13 cellular contexts compared by ENCODE assay signal in the genomic region with DNA sequence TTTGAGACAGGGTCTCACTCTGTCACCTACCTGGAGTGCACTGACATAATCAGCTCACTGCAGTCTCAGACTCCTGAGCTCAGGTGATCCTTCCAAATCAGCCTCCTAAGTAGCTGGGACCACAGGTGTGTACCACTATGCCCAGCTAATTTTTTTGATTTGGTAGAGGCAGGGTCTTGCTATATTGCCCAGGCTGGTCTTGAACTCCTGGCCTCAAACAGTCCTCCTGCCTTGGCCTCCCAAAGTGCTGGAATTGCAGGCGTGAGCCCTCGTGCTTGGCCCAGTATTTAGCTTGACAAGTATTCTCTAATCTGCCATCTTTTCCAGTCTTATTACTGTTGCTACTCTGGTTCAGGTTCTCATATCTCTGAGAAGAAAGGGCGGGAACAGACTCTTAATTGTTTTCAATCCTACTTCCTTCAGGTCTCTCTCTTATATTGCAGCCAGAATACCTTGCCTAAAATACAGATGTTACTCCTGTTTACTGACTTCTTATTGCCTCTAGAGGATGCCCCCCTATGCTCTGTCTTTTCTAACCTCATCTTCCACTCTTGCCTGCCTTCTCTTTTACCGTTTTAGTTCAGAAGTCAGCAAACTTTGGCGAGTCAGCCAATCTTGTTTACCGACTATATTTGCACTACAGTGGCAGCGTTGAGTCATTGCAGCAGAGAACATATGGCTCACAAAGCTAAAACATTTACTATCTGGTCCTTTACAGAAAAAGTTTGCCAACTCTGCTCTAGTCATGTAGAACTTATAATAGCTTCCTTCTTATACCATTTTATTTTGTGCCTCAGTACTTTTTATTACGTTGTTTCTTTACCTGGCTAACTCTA. TPM values are rescaled to one million over a fixed set of nuclear protein-coding genes. Genes with fewer than 3 reads are reported as not detected.
DNase-seq lines count a peak whose midpoint lies in the region; ATAC-seq and TF ChIP-seq lines count a peak whose summit lies in the region.
"Had no signal": no experiment of that assay in that cellular context is flagged by ENCODE, and none has a peak within 500 bp of the region (broad histone marks: within the 10 kb centered on the region; RNA-seq: fewer than 3 reads in every experiment).

No MANE protein-coding gene starts in this region.

- no peak overlapping the region for H3K4me3 Mint-ChIP-seq in activated CD8-positive, alpha-beta T cell treated with anti-CD3 and anti-CD28 coated beads for 36 hours
- H3K4me3 Mint-ChIP-seq in activated CD8-positive, alpha-beta T cell treated with anti-CD3 and anti-CD28 coated beads, Interleukin-2, amount 10 ng/mL, durations not matched to agents 7 days and 5 days: no peak overlapping the region

- POLR2A ChIA-PET in activated CD8-positive, alpha-beta T cell treated with anti-CD3 and anti-CD28 coated beads for 36 hours (lab: Charles Lee): interaction anchor here (0.6 to 0.9 kb wide), 3 partner anchors 12 to 13 kb away, joined by 3 read pairs; no protein-coding TSS in a partner anchor
- POLR2A ChIA-PET in activated CD8-positive, alpha-beta T cell treated with anti-CD3 and anti-CD28 coated beads, Interleukin-2, amount 10 ng/mL, durations not matched to agents 7 days and 5 days (lab: Charles Lee): interaction anchor here (0.6 to 1.4 kb wide), 3 partner anchors 19 to 526 kb away, joined by 3 to 4 read pairs (median 3); a partner anchor contains a TSS

- intact Hi-C loops in activated CD8-positive, alpha-beta T cell treated with anti-CD3 and anti-CD28 coated beads for 36 hours (cut with micrococcal nuclease): no loop called here

- DNase-seq in activated CD8-positive, alpha-beta T cell treated with anti-CD3 and anti-CD28 coated beads for 36 hours: peak; percentile 20
- DNase-seq in activated CD8-positive, alpha-beta T cell treated with anti-CD3 and anti-CD28 coated beads, Interleukin-2, amount 10 ng/mL, durations not matched to agents 7 days and 5 days: no peak
- peak; percentile 42 to 68 for DNase-seq in foreskin fibroblast
- peak; percentile 36 for DNase-seq in superior temporal gyrus (ENCODE audit: extremely low spot score)
- no peak for DNase-seq in T1000 (lab: John Stamatoyannopoulos, UW)
- DNase-seq in activated effector memory CD4-positive, alpha-beta T cell treated with Interleukin-2 at 50 U/mL for 16 hours: no peak
- DNase-seq: activated naive CD4-positive, alpha-beta T cell treated with anti-CD3 and anti-CD28 coated beads, Interleukin-2, amount 50 U/mL, for 16 hours; NCI-H2171 treated with DMSO at 0.1 percent for 48 hours; stimulated activated CD4-positive, alpha-beta T cell treated with anti-CD3 and anti-CD28 coated beads, Interleukin-2, amount 100 ng/mL, for 48 hours; substantia nigra had no signal

- peaks cover 36% of the 10 kb centered on the region for H3K4me1 Mint-ChIP-seq in activated CD8-positive, alpha-beta T cell treated with anti-CD3 and anti-CD28 coated beads for 36 hours (ENCODE audit: low read depth)
- peaks cover 13% of the 10 kb centered on the region for H3K4me1 Mint-ChIP-seq in activated CD8-positive, alpha-beta T cell treated with anti-CD3 and anti-CD28 coated beads, Interleukin-2, amount 10 ng/mL, durations not matched to agents 7 days and 5 days (ENCODE audit: low read depth)

- ATAC-seq in activated CD8-positive, alpha-beta T cell treated with anti-CD3 and anti-CD28 coated beads for 36 hours: peak; percentile 37
- no peak for ATAC-seq in activated CD8-positive, alpha-beta T cell treated with anti-CD3 and anti-CD28 coated beads, Interleukin-2, amount 10 ng/mL, durations not matched to agents 7 days and 5 days
- ATAC-seq in HG03175 (IDR thresholded peaks at IDR 0.05; ENCODE audit: unreplicated experiment): no peak

- CTCF ChIA-PET in activated CD8-positive, alpha-beta T cell treated with anti-CD3 and anti-CD28 coated beads for 36 hours (lab: Charles Lee): interaction anchor here (0.6 kb wide), 1 partner anchor 18 kb away, joined by 3 read pairs; no protein-coding TSS in a partner anchor
- CTCF ChIA-PET in activated CD8-positive, alpha-beta T cell treated with anti-CD3 and anti-CD28 coated beads, Interleukin-2, amount 10 ng/mL, durations not matched to agents 7 days and 5 days (lab: Charles Lee): interaction anchor here (0.8 to 1.5 kb wide), 2 partner anchors 11 to 12 kb away, joined by 3 to 4 read pairs; no protein-coding TSS in a partner anchor

- no peak overlapping the region for H3K4me3 ChIP-seq in foreskin fibroblast (ENCODE audit: low read depth in 1 of 2, low read length in 2 of 2)

- no peak for TF ChIP-seq CTCF in activated CD8-positive, alpha-beta T cell treated with anti-CD3 and anti-CD28 coated beads for 36 hours (IDR thresholded peaks at IDR 0.05)
- TF ChIP-seq CTCF in VCaP (conservative IDR thresholded peaks at IDR 0.05) (peak; percentile 62), foreskin fibroblast (IDR thresholded peaks at IDR 0.05; ENCODE audit: low read depth, low read length) (no peak)

- no peaks in the 10 kb centered on the region for H3K9me3 Mint-ChIP-seq in activated CD8-positive, alpha-beta T cell treated with anti-CD3 and anti-CD28 coated beads for 36 hours
- no peaks in the 10 kb centered on the region for H3K9me3 Mint-ChIP-seq in activated CD8-positive, alpha-beta T cell treated with anti-CD3 and anti-CD28 coated beads, Interleukin-2, amount 10 ng/mL, durations not matched to agents 7 days and 5 days (ENCODE audit: insufficient read depth)

- H3K27me3 Mint-ChIP-seq in activated CD8-positive, alpha-beta T cell treated with anti-CD3 and anti-CD28 coated beads for 36 hours: no peaks in the 10 kb centered on the region
- H3K27me3 Mint-ChIP-seq in activated CD8-positive, alpha-beta T cell treated with anti-CD3 and anti-CD28 coated beads, Interleukin-2, amount 10 ng/mL, durations not matched to agents 7 days and 5 days (ENCODE audit: low read depth): no peaks in the 10 kb centered on the region

- peak overlapping the region; percentile 18 for H3K27ac Mint-ChIP-seq in activated CD8-positive, alpha-beta T cell treated with anti-CD3 and anti-CD28 coated beads for 36 hours
- no peak overlapping the region for H3K27ac Mint-ChIP-seq in activated CD8-positive, alpha-beta T cell treated with anti-CD3 and anti-CD28 coated beads, Interleukin-2, amount 10 ng/mL, durations not matched to agents 7 days and 5 days

- peaks cover 47% of the 10 kb centered on the region for H3K36me3 Mint-ChIP-seq in activated CD8-positive, alpha-beta T cell treated with anti-CD3 and anti-CD28 coated beads for 36 hours (ENCODE audit: low read depth)
- H3K36me3 Mint-ChIP-seq in activated CD8-positive, alpha-beta T cell treated with anti-CD3 and anti-CD28 coated beads, Interleukin-2, amount 10 ng/mL, durations not matched to agents 7 days and 5 days (ENCODE audit: low read depth): peaks cover 61% of the 10 kb centered on the region

- peak overlapping the region; percentile 35 for H3K27ac ChIP-seq in VCaP
- H3K27ac ChIP-seq: neutrophil had no signal

RNA-seq across cellular contexts. Expression of a gene that starts 19.0 kb away (rescaled TPM):
- 10 to 100 TPM; 55.7 to 62.4 TPM for total RNA-seq in activated CD8-positive, alpha-beta T cell treated with anti-CD3 and anti-CD28 coated beads for 36 hours
- 10 to 100 TPM; 45.6 to 47.2 TPM for total RNA-seq in activated CD8-positive, alpha-beta T cell treated with anti-CD3 and anti-CD28 coated beads, Interleukin-2, amount 10 ng/mL, durations not matched to agents 7 days and 5 days

Comparison
In these comparisons a context has a peak if more than half of its experiments do, and no peak if none do; other contexts are left out.
1. DNase-seq: peak in activated CD8-positive, alpha-beta T cell treated with anti-CD3 and anti-CD28 coated beads for 36 hours (single experiment), foreskin fibroblast (2 of 2) and superior temporal gyrus (single experiment); none in activated CD8-positive, alpha-beta T cell treated with anti-CD3 and anti-CD28 coated beads, Interleukin-2, amount 10 ng/mL, durations not matched to agents 7 days and 5 days (single experiment), T1000 (single experiment) and activated effector memory CD4-positive, alpha-beta T cell treated with Interleukin-2 at 50 U/mL for 16 hours (single experiment).